In the genomic region with DNA sequence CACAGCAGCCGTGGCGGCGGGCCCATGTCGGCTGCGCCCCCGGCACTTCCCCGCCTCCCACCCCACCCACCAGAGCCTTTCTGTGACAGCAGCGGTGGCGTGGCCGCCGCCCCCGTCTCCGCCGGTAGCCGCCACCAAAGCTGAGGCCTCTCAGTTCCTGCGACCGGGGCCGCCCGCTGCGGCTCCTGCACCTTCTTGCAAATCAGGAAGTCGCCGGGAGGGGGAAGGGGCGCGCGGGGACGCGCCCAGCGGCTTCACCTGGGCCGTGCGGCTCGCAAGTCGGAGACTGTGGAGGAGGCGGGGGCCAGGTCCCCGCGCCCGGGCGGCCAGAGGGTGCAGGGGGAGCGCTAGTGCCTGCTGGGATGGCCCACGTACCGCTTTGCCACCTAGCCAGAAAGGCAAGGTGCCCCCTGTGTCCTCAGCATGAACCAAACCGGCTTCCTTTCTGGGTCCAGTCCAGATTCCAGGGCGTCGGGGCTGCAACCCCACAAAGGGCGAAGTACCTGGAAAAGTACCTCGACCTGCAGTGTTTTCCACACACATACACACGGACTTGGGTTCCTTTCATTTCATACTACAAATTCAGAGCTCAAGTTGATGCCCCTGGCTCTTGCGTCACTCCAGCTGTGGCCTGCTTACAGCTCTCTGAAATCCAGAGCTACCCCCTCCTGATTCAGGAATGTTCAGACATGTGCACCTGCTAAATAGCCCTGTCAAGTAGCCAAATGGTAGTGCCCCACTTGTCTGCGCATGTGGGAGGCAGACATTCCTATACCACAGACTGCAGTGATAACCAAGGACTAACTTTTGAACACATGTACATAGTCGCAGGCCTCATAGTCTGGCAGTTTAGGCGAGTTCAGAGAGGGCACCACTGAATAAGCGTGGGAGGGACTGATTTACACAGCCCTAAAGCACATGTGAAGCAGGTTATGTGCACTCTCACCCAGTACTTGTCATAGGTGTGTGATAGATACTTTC, we compare ENCODE assay signal across 8 cellular contexts. TPM values are rescaled to one million over a fixed set of nuclear protein-coding genes. Genes with fewer than 3 reads are reported as not detected.
DNase-seq lines count a peak whose midpoint lies in the region; ATAC-seq and TF ChIP-seq lines count a peak whose summit lies in the region.

Gene DENND1B, minus strand, starts transcription at position 199 of the 981 bp plus-strand sequence. CDS start 325 bp downstream, outside the sequence.

- ATAC-seq in HG02623 (IDR thresholded peaks at IDR 0.05; ENCODE audit: unreplicated experiment) (peak; percentile 74), body of pancreas (peak; percentile 82)

- H3K4me1 Mint-ChIP-seq in immature natural killer cell: peaks cover 64 to 76% of the 10 kb centered on the region in 2 donors

- no peaks in the 10 kb centered on the region for H3K27me3 ChIP-seq in body of pancreas

- 3 to 20% methylated on average over 7 to 51 of the region's 51 CpGs for WGBS in body of pancreas, 2 donors

- peak within 1 kb of the TSS; percentile 92 to 100 (median 96) for H3K27ac Mint-ChIP-seq in immature natural killer cell

- peak within 1 kb of the TSS; percentile 89 to 96 (median 93) for H3K4me3 Mint-ChIP-seq in immature natural killer cell

- H3K27ac ChIP-seq in body of pancreas: peak within 1 kb of the TSS; percentile 91 to 97 (median 95)

- no peaks in the 10 kb centered on the region for H3K36me3 Mint-ChIP-seq in immature natural killer cell

- TF ChIP-seq CTCF in GM13976 (IDR thresholded peaks at IDR 0.05; ENCODE audit: borderline replicate concordance, control extremely low read depth, extremely low read depth, insufficient read depth, missing control alignments) (no peak), body of pancreas (IDR thresholded peaks at IDR 0.05) (peak in 5 of 7 experiments; percentile 16 to 36 (median 32))

- H3K9me3 Mint-ChIP-seq in immature natural killer cell: no peaks in the 10 kb centered on the region

- H3K4me3 ChIP-seq in body of pancreas: peak within 1 kb of the TSS; percentile 25 to 80

- intact Hi-C loops in body of pancreas (cut with DNase I): no loop called here

- peaks cover 39% of the 10 kb centered on the region for H3K4me1 ChIP-seq in body of pancreas

- H3K9me3 ChIP-seq in body of pancreas: no peaks in the 10 kb centered on the region

- no peaks in the 10 kb centered on the region for H3K36me3 ChIP-seq in body of pancreas (replicated peaks in 1 of 2; ENCODE audit: insufficient read depth in 1 of 2, low read depth in 2 of 2)

- DNase-seq in GM13976 (ENCODE audit: low spot score): peak; percentile 82
- peak; percentile 57 for DNase-seq in NCI-H1105 treated with DMSO at 0.1 percent for 48 hours (lab: John Stamatoyannopoulos, UW)
- peak; percentile 83 for DNase-seq in UCSD-AML1 (lab: John Stamatoyannopoulos, UW; ENCODE audit: unreplicated experiment)
- peak; percentile 83 to 90 (median 87) for DNase-seq in body of pancreas
- peak; percentile 84 to 86 (median 86) for DNase-seq in immature natural killer cell
- DNase-seq in stimulated activated CD4-positive, alpha-beta T cell treated with anti-CD3 and anti-CD28 coated beads, Interleukin-12 subunit alpha, Interleukin-12 subunit beta, amount 100 ng/mL, for 24 hours (ENCODE audit: low read depth in 2 of 2): peak; percentile 51 to 73
- DNase-seq in GOT3 (lab: John Stamatoyannopoulos, UW): no peak

- peaks cover 0 to 9% (median 3%) of the 10 kb centered on the region in 3 donors for H3K27me3 Mint-ChIP-seq in immature natural killer cell (ENCODE audit: low read depth in 3 of 3)

- in situ Hi-C loops in GM13976 (cut with MboI; ENCODE audit: low sequenced_read_pairs, unreplicated experiment): no loop called here

- TF ChIP-seq POLR2A in body of pancreas (IDR thresholded peaks at IDR 0.05): peak; percentile 64 to 80 (median 76)

RNA-seq across cellular contexts. Expression of gene DENND1B, which starts in this region (rescaled TPM):
- 10 to 100 TPM in 1 of 2 donors, 1 to 10 TPM in 1; 6.9 to 26.2 TPM for total RNA-seq in body of pancreas
- 10 to 100 TPM; 15.6 to 19.2 (median 18.5) TPM for polyA plus RNA-seq in immature natural killer cell
